Comparison of ENCODE assay signal across 8 cellular contexts in the genomic region with DNA sequence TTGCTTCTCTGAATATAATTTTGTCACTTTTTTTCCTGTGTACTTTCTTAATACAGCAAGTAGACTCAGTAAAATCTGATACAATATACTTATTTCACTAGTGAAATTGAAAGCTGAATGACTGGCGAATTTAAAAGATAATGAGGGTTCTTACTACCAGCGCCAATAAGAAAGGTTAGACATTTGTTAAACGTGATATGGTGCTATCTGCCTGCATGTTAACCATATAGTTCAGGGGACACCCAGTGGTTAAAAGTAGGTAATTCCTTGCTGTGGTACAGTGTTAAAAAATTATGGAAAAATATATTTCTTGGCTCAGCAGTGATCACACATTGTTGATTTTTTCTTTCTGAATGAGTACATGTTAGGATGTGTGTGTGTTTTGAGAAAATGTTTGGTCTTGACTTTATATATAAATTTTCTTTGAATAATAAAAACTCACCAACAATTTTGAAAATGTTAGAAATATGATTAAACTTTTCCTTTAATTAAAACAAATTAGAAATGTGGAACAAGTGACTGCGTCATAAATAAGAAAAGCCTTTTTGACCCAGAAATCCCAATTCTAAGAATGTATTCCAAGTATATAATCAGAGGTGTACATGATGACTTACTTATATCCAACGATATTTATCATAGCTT. TPM values are rescaled to one million over a fixed set of nuclear protein-coding genes. Genes with fewer than 3 reads are reported as not detected.
DNase-seq lines count a peak whose midpoint lies in the region; ATAC-seq and TF ChIP-seq lines count a peak whose summit lies in the region.

No MANE protein-coding gene starts in this region.

- H3K27ac ChIP-seq in Panc1 (ENCODE audit: low read length) (no peak overlapping the region), endodermal cell (ENCODE audit: low read depth, low read length) (no peak overlapping the region), ascending aorta (no peak overlapping the region)

- H3K9me3 ChIP-seq in Panc1 (ENCODE audit: control insufficient read depth, insufficient read depth, low read depth, low read length) (no peaks in the 10 kb centered on the region), endodermal cell (ENCODE audit: control insufficient read depth, low read length) (no peaks in the 10 kb centered on the region), ascending aorta (no peaks in the 10 kb centered on the region)

- TF ChIP-seq CTCF in Panc1 (IDR thresholded peaks at IDR 0.05) (peak; percentile 66; the same call in 1 of the 2 replicates), endodermal cell (conservative IDR thresholded peaks at IDR 0.05) (peak; percentile 82), natural killer cell (IDR thresholded peaks at IDR 0.05) (peak; percentile 70), ascending aorta (IDR thresholded peaks at IDR 0.05) (peak in 1 of 3 experiments; percentile 39)

- H3K27me3 Mint-ChIP-seq in endodermal cell (ENCODE audit: insufficient read depth) = no peaks in the 10 kb centered on the region
- H3K27me3 Mint-ChIP-seq in natural killer cell (ENCODE audit: low read depth in 2 of 2) = no peaks in the 10 kb centered on the region

- CTCF ChIA-PET in Panc1 (lab: Charles Lee) = no interaction called here

- H3K27me3 ChIP-seq in Panc1 (ENCODE audit: control insufficient read depth, insufficient read depth, low read length) (no peaks in the 10 kb centered on the region), endodermal cell (ENCODE audit: control insufficient read depth, insufficient read depth, low read length, poor library complexity, severe bottlenecking) (no peaks in the 10 kb centered on the region), ascending aorta (no peaks in the 10 kb centered on the region)

- DNase-seq in DMS53 (lab: John Stamatoyannopoulos, UW) = peak; percentile 79
- DNase-seq in Panc1 (ENCODE audit: low read depth, low spot score) = no peak
- DNase-seq in endodermal cell = no peak
- no peak for DNase-seq in natural killer cell
- no peak for DNase-seq in stimulated activated CD4-positive, alpha-beta T cell treated with anti-CD3 and anti-CD28 coated beads, Interleukin-4, amount 100 ng/mL, for 1 hour
- DNase-seq in ascending aorta (ENCODE audit: low spot score in 2 of 2) = no peak

- H3K4me3 ChIP-seq in Panc1 (ENCODE audit: low read depth in 2 of 2, low read length in 2 of 2) (no peak overlapping the region), endodermal cell (ENCODE audit: low read length) (no peak overlapping the region), ascending aorta (peak overlapping the region in 1 of 2 donors; percentile 1)

- H3K4me1 ChIP-seq in Panc1 (ENCODE audit: control insufficient read depth, insufficient read depth, low read length) (no peaks in the 10 kb centered on the region), endodermal cell (ENCODE audit: control insufficient read depth, insufficient read depth, low read length) (no peaks in the 10 kb centered on the region), ascending aorta (peaks cover 0 to 5% of the 10 kb centered on the region in 2 donors)

- 45% methylated on average over 4 of the region's 5 CpGs; no CpG with 5 or more reads in 1 of the 2 experiments for WGBS in endodermal cell (ENCODE audit: insufficient coverage in 1 of 2, insufficient read length in 1 of 2), 2 experiments

- BruUV-seq in Panc1 (replicated peaks; lab: Mats Ljungman, UMichigan) = no TSS peak

- H3K36me3 ChIP-seq in Panc1 (ENCODE audit: control insufficient read depth, insufficient read depth, low read length) (peaks cover 2% of the 10 kb centered on the region; the same call in 1 of the 2 replicates), endodermal cell (ENCODE audit: control insufficient read depth, insufficient read depth, low read length) (no peaks in the 10 kb centered on the region), ascending aorta (peaks cover 0 to 3% of the 10 kb centered on the region in 2 donors)

- POLR2A ChIA-PET in Panc1 (lab: Charles Lee) = no interaction called here

- no peaks in the 10 kb centered on the region for H3K36me3 Mint-ChIP-seq in endodermal cell (ENCODE audit: low read depth)
- peaks cover 6% of the 10 kb centered on the region for H3K36me3 Mint-ChIP-seq in natural killer cell

- intact Hi-C loops in Panc1 (cut with micrococcal nuclease; ENCODE audit: unreplicated experiment) (loop anchor here (2.0 kb wide), 1 partner anchor 73 kb away; no protein-coding TSS in a partner anchor), natural killer cell (cut with micrococcal nuclease) (loop anchor here (1.0 kb wide), 1 partner anchor 74 kb away; no protein-coding TSS in a partner anchor), ascending aorta (cut with DNase I) (no loop called here)

- H3K27ac Mint-ChIP-seq in endodermal cell (no peak overlapping the region), natural killer cell (peak overlapping the region; percentile 41 to 66)

- H3K4me1 Mint-ChIP-seq in endodermal cell = no peaks in the 10 kb centered on the region
- H3K4me1 Mint-ChIP-seq in natural killer cell = peaks cover 47 to 53% of the 10 kb centered on the region in 2 donors

- no peaks in the 10 kb centered on the region for H3K9me3 Mint-ChIP-seq in endodermal cell
- H3K9me3 Mint-ChIP-seq in natural killer cell = no peaks in the 10 kb centered on the region

- in situ Hi-C loops in Panc1 (cut with HindIII; ENCODE audit: low pct_unique_long_range_greater_than_20kb, low sequenced_read_pairs) = no loop called here

- H3K4me3 Mint-ChIP-seq in endodermal cell (no peak overlapping the region), natural killer cell (peak overlapping the region; percentile 51)

- H3K9ac ChIP-seq in endodermal cell (ENCODE audit: extremely low read depth, low read length, poor library complexity, severe bottlenecking) = no peak overlapping the region

- ATAC-seq in GM19438 (IDR thresholded peaks at IDR 0.05; ENCODE audit: low read depth, unreplicated experiment) = peak; percentile 86
- peak; percentile 89 for ATAC-seq in HG03469 (IDR thresholded peaks at IDR 0.05; ENCODE audit: unreplicated experiment)
- ATAC-seq in Panc1 = peak; percentile 94
- peak; percentile 79 to 92 (median 92) for ATAC-seq in natural killer cell

RNA-seq across cellular contexts. Expression of a gene that starts 25.8 kb away (rescaled TPM):
- total RNA-seq in Panc1 (2021; ENCODE audit: unreplicated experiment) (212 TPM), endodermal cell (10 to 100 TPM; 33.5 to 36.2 TPM), natural killer cell (100 to 1,000 TPM; 364 to 414 (median 376) TPM), ascending aorta (266 TPM)
- 97.4 TPM for polyA plus RNA-seq in Panc1 (2012; ENCODE audit: insufficient read length)
- 35.6 TPM for polyA plus RNA-seq in endodermal cell (2013, experiment 1 of 2)
- 35.5 TPM for polyA plus RNA-seq in endodermal cell (2013, experiment 2 of 2)
